Comparison of ENCODE assay signal across 11 cellular contexts in the genomic region with DNA sequence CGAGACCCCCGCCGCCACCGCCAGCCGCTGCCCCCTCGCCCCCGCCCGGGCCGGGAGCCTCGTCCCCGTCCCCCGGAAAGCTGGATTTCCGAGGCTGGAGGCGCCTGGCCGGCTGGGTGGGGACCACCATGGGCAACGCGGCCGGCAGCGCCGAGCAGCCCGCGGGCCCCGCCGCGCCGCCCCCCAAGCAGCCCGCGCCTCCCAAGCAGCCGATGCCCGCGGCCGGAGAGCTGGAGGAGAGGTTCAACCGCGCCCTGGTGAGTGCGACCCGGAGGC. TPM values are rescaled to one million over a fixed set of nuclear protein-coding genes. Genes with fewer than 3 reads are reported as not detected.
DNase-seq lines count a peak whose midpoint lies in the region; ATAC-seq and TF ChIP-seq lines count a peak whose summit lies in the region.
"Had no signal": no experiment of that assay in that cellular context is flagged by ENCODE, and none has a peak within 500 bp of the region (broad histone marks: within the 10 kb centered on the region; RNA-seq: fewer than 3 reads in every experiment).

No MANE protein-coding gene starts in this region.

- H3K9me3 ChIP-seq in breast epithelium (no peaks in the 10 kb centered on the region), upper lobe of right lung (no peaks in the 10 kb centered on the region)

- TF ChIP-seq POLR2A in breast epithelium (IDR thresholded peaks at IDR 0.05), result no peak
- no peak for TF ChIP-seq POLR2A in lower leg skin (IDR thresholded peaks at IDR 0.05)

- CTCF ChIA-PET in activated naive CD4-positive, alpha-beta T cell treated with anti-CD3 and anti-CD28 coated beads, Interleukin-2, amount 10 ng/mL, durations not matched to agents 7 days and 5 days (lab: Charles Lee), result interaction anchor here (1.3 to 7.2 kb wide), 3 partner anchors 10 to 164 kb away, joined by 5 to 276 read pairs (median 71); a partner anchor contains a TSS

- H3K36me3 Mint-ChIP-seq in activated naive CD4-positive, alpha-beta T cell treated with anti-CD3 and anti-CD28 coated beads, Interleukin-2, amount 10 ng/mL, durations not matched to agents 7 days and 5 days, result peaks cover 57% of the 10 kb centered on the region

- H3K36me3 ChIP-seq in breast epithelium (no peaks in the 10 kb centered on the region), upper lobe of right lung (no peaks in the 10 kb centered on the region)

- H3K4me3 Mint-ChIP-seq in activated naive CD4-positive, alpha-beta T cell treated with anti-CD3 and anti-CD28 coated beads, Interleukin-2, amount 10 ng/mL, durations not matched to agents 7 days and 5 days, result peak overlapping the region; percentile 100

- intact Hi-C loops in breast epithelium (cut with DNase I; ENCODE audit: low total_unique reads) (loop anchor here (5.0 kb wide), 1 partner anchor 165 kb away; no protein-coding TSS in a partner anchor), lower leg skin (cut with DNase I; ENCODE audit: low total_unique reads) (no loop called here), upper lobe of right lung (cut with DNase I) (loop anchor here (5.0 kb wide), 1 partner anchor 165 kb away; no protein-coding TSS in a partner anchor)

- H3K27ac ChIP-seq in breast epithelium (peak overlapping the region; percentile 42 to 94), upper lobe of right lung (peak overlapping the region; percentile 70), foreskin keratinocyte (no peak overlapping the region)

- H3K27ac Mint-ChIP-seq in activated naive CD4-positive, alpha-beta T cell treated with anti-CD3 and anti-CD28 coated beads, Interleukin-2, amount 10 ng/mL, durations not matched to agents 7 days and 5 days, result no peak overlapping the region

- H3K4me3 ChIP-seq in breast epithelium (peak overlapping the region; percentile 70 to 94 (median 71)), lower leg skin (ENCODE audit: low read depth, poor library complexity, severe bottlenecking) (peak overlapping the region; percentile 54), upper lobe of right lung (peak overlapping the region; percentile 64)

- WGBS in lower leg skin, 2 donors, result 0 to 5% methylated on average over 1 to 7 of the region's 36 CpGs

- H3K4me1 ChIP-seq in breast epithelium (peaks cover 0 to 6% of the 10 kb centered on the region in 2 donors), upper lobe of right lung (peaks cover 15% of the 10 kb centered on the region), foreskin keratinocyte (no peaks in the 10 kb centered on the region)

- no peaks in the 10 kb centered on the region for H3K9me3 Mint-ChIP-seq in activated naive CD4-positive, alpha-beta T cell treated with anti-CD3 and anti-CD28 coated beads, Interleukin-2, amount 10 ng/mL, durations not matched to agents 7 days and 5 days
- H3K9me3 Mint-ChIP-seq: stimulated activated naive CD8-positive, alpha-beta T cell treated with anti-CD3 and anti-CD28 coated beads, Interleukin-15, Interleukin-2, amounts not matched to agents 100 ng/mL and 50 ng/mL, for 24 hours had no signal

- TF ChIP-seq CTCF in breast epithelium (IDR thresholded peaks at IDR 0.05) (no peak), lower leg skin (IDR thresholded peaks at IDR 0.05) (no peak), upper lobe of right lung (IDR thresholded peaks at IDR 0.05) (no peak), foreskin keratinocyte (conservative IDR thresholded peaks at IDR 0.05) (no peak)

- no peaks in the 10 kb centered on the region for H3K27me3 ChIP-seq in breast epithelium
- H3K27me3 ChIP-seq in upper lobe of right lung, result no peaks in the 10 kb centered on the region
- peaks cover 52% of the 10 kb centered on the region for H3K27me3 ChIP-seq in foreskin keratinocyte

- no peak for DNase-seq in activated naive CD4-positive, alpha-beta T cell treated with anti-CD3 and anti-CD28 coated beads, Interleukin-2, amount 10 ng/mL, durations not matched to agents 7 days and 5 days
- DNase-seq in activated naive CD4-positive, alpha-beta T cell (lab: John Stamatoyannopoulos, UW), result no peak
- DNase-seq in breast epithelium (ENCODE audit: low spot score in 2 of 2) (no peak), lower leg skin (ENCODE audit: low spot score in 2 of 2) (no peak), upper lobe of right lung (no peak), foreskin keratinocyte (no peak)
- no peak for DNase-seq in stimulated activated naive CD4-positive, alpha-beta T cell (lab: John Stamatoyannopoulos, UW)
- DNase-seq: NCI-H2081 treated with DMSO at 0.1 percent for 48 hours had no signal

- H3K4me1 Mint-ChIP-seq in activated naive CD4-positive, alpha-beta T cell treated with anti-CD3 and anti-CD28 coated beads, Interleukin-2, amount 10 ng/mL, durations not matched to agents 7 days and 5 days, result peaks cover 47% of the 10 kb centered on the region

- H3K27me3 Mint-ChIP-seq in activated naive CD4-positive, alpha-beta T cell treated with anti-CD3 and anti-CD28 coated beads, Interleukin-2, amount 10 ng/mL, durations not matched to agents 7 days and 5 days, result no peaks in the 10 kb centered on the region
- H3K27me3 Mint-ChIP-seq: stimulated activated naive CD8-positive, alpha-beta T cell treated with anti-CD3 and anti-CD28 coated beads, Interleukin-15, Interleukin-2, amounts not matched to agents 100 ng/mL and 50 ng/mL, for 24 hours had no signal

- ATAC-seq in upper lobe of right lung (no peak), GM18520 (IDR thresholded peaks at IDR 0.05; ENCODE audit: unreplicated experiment) (no peak), foreskin keratinocyte (no peak)

RNA-seq across cellular contexts. Expression of a gene that starts 0.2 kb away (rescaled TPM):
- total RNA-seq in breast epithelium, result 10 to 100 TPM in 2 of 3 donors, 1 to 10 TPM in 1; 9.2 to 31.2 (median 10.8) TPM
- total RNA-seq in lower leg skin, result 10 to 100 TPM in 1 of 4 donors, 1 to 10 TPM in 3; 8.3 to 13.6 (median 8.8) TPM
- total RNA-seq in upper lobe of right lung, result 62.3 TPM
- 0.48 and 1.6 TPM in 2 replicates for total RNA-seq in foreskin keratinocyte
- 0.91 and 2.0 TPM in 2 replicates for polyA plus RNA-seq in foreskin keratinocyte

RNA-seq across cellular contexts. Expression of a gene that starts 40.0 kb away (rescaled TPM):
- under 1 TPM in 1 of 3 donors, not detected in 2; 0.44 TPM for total RNA-seq in breast epithelium
- not detected for total RNA-seq in lower leg skin
- total RNA-seq in upper lobe of right lung, result not detected
- not detected in 2 replicates for total RNA-seq in foreskin keratinocyte
- polyA plus RNA-seq in foreskin keratinocyte, result not detected in 2 replicates
- total RNA-seq: lung microvascular endothelial cell had no signal
